In genomic region chr17:49758464-49759010, GRCh38 we compare ENCODE assay signal across 8 cellular contexts. TPM values are rescaled to one million over a fixed set of nuclear protein-coding genes. Genes with fewer than 3 reads are reported as not detected.
DNase-seq lines count a peak whose midpoint lies in the region; ATAC-seq and TF ChIP-seq lines count a peak whose summit lies in the region.
"Not testable (repeated sequence)": the region's sequence is repeated elsewhere in the genome, so short reads cannot be mapped to it uniquely, and the experiment has no call there.

No MANE protein-coding gene starts in this region.

- not testable (repeated sequence) for H3K27ac ChIP-seq in CD4-positive, alpha-beta memory T cell (ENCODE audit: low read depth, low read length); PC-3 (ENCODE audit: low read length); mammary epithelial cell (ENCODE audit: insufficient read depth, low read depth, low read length)
- peak overlapping the region; percentile 38 for H3K27ac ChIP-seq in rectal smooth muscle tissue (ENCODE audit: low read depth, low read length)

- intact Hi-C loops in CD4-positive, alpha-beta memory T cell (cut with micrococcal nuclease); PC-3 (cut with micrococcal nuclease); mammary epithelial cell (cut with micrococcal nuclease): not testable (repeated sequence)

- not testable (repeated sequence) for H3K27me3 ChIP-seq in CD4-positive, alpha-beta memory T cell (ENCODE audit: insufficient read depth, low read length); PC-3 (ENCODE audit: low read length); mammary epithelial cell (ENCODE audit: insufficient read depth, low read length); rectal smooth muscle tissue (ENCODE audit: control insufficient read depth, insufficient read depth, low read length)

- H3K36me3 Mint-ChIP-seq in CD4-positive, alpha-beta memory T cell, result peaks cover 20 to 77% of the 10 kb centered on the region in 2 donors
- H3K36me3 Mint-ChIP-seq in IgD-negative memory B cell, result not testable (repeated sequence)
- peaks cover 32% of the 10 kb centered on the region for H3K36me3 Mint-ChIP-seq in activated T-cell treated with anti-CD3 and anti-CD28 coated beads, Interleukin-2, amount 50 U/mL, for 24 hours (ENCODE audit: low read depth)
- peaks cover 0 to 10% (median 5%) of the 10 kb centered on the region in 3 donors for H3K36me3 Mint-ChIP-seq in immature natural killer cell

- H3K4me3 ChIP-seq in CD4-positive, alpha-beta memory T cell (ENCODE audit: low read length in 2 of 2); PC-3 (ENCODE audit: low read length); mammary epithelial cell (replicated peaks in 1 of 3; ENCODE audit: insufficient read depth in 1 of 3, low read depth in 2 of 3, low read length in 3 of 3); rectal smooth muscle tissue (ENCODE audit: low read length): not testable (repeated sequence)

- peaks cover 13% of the 10 kb centered on the region for H3K36me3 ChIP-seq in CD4-positive, alpha-beta memory T cell (ENCODE audit: insufficient read depth, low read length)
- not testable (repeated sequence) for H3K36me3 ChIP-seq in PC-3 (ENCODE audit: low read depth, low read length); mammary epithelial cell (ENCODE audit: insufficient read depth, low read length); rectal smooth muscle tissue (ENCODE audit: control insufficient read depth, insufficient read depth, low read length)

- TF ChIP-seq CTCF in PC-3 (conservative IDR thresholded peaks at IDR 0.05; ENCODE audit: low read depth, low read length); mammary epithelial cell (conservative IDR thresholded peaks at IDR 0.05 in 1 of 2, IDR thresholded peaks at IDR 0.05 in 1 of 2; ENCODE audit: extremely low read depth in 1 of 2, insufficient read depth in 1 of 2, low read depth in 1 of 2, low read length in 2 of 2): not testable (repeated sequence)

- POLR2A ChIA-PET in CD4-positive, alpha-beta memory T cell (lab: Charles Lee; ENCODE audit: partially characterized antibody), result interaction anchor here (1.1 to 14.3 kb wide), 5 partner anchors 9 to 50 kb away, joined by 3 to 427 read pairs (median 156); partner anchors contain the start of genes KAT7 and SLC35B1
- POLR2A ChIA-PET in PC-3 (lab: Charles Lee; ENCODE audit: unreplicated experiment), result not testable (repeated sequence)

- peak overlapping the region in 6 of 7 donors; percentile 56 to 89 (median 80) for H3K27ac Mint-ChIP-seq in CD4-positive, alpha-beta memory T cell
- peak overlapping the region in 1 of 3 donors; percentile 16 for H3K27ac Mint-ChIP-seq in IgD-negative memory B cell
- peak overlapping the region; percentile 33 for H3K27ac Mint-ChIP-seq in activated T-cell treated with anti-CD3 and anti-CD28 coated beads, Interleukin-2, amount 50 U/mL, for 24 hours
- H3K27ac Mint-ChIP-seq in immature natural killer cell, result peak overlapping the region; percentile 78 to 99 (median 91)

- not testable (repeated sequence) for H3K9ac ChIP-seq in PC-3 (ENCODE audit: low read length); mammary epithelial cell (ENCODE audit: insufficient read depth, low read length); rectal smooth muscle tissue (ENCODE audit: low read length)

- ATAC-seq in PC-3, result peak; percentile 48

- in situ Hi-C loops in mammary epithelial cell (cut with MboI; ENCODE audit: low sequenced_read_pairs in 2 of 2), result not testable (repeated sequence)

- not testable (repeated sequence) for BruUV-seq in PC-3 (replicated peaks; lab: Mats Ljungman, UMichigan); mammary epithelial cell (replicated peaks; lab: Mats Ljungman, UMichigan)

- dilution Hi-C loops in mammary epithelial cell (cut with HindIII; ENCODE audit: low sequenced_read_pairs), result not testable (repeated sequence)

- peak; percentile 26 for DNase-seq in 8988T
- DNase-seq in CD4-positive, alpha-beta memory T cell; activated T-cell treated with anti-CD3 and anti-CD28 coated beads, Interleukin-2, amount 50 U/mL, for 24 hours; immature natural killer cell: not testable (repeated sequence)
- peak; percentile 52 for DNase-seq in PC-3
- DNase-seq in mammary epithelial cell, result peak; percentile 28

- H3K4me1 Mint-ChIP-seq in CD4-positive, alpha-beta memory T cell, result peaks cover 59 to 92% (median 79%) of the 10 kb centered on the region in 4 donors
- H3K4me1 Mint-ChIP-seq in IgD-negative memory B cell (peaks cover 44 to 65% (median 47%) of the 10 kb centered on the region in 3 donors), immature natural killer cell (peaks cover 90 to 91% of the 10 kb centered on the region in 2 donors)
- peaks cover 86% of the 10 kb centered on the region for H3K4me1 Mint-ChIP-seq in activated T-cell treated with anti-CD3 and anti-CD28 coated beads, Interleukin-2, amount 50 U/mL, for 24 hours (ENCODE audit: low read depth)

- WGBS in mammary epithelial cell (ENCODE audit: low coverage, missing lambda C conversion rate), result 86% methylated on average over 6 of the region's 8 CpGs

- not testable (repeated sequence) for H3K9me3 Mint-ChIP-seq in CD4-positive, alpha-beta memory T cell; IgD-negative memory B cell; activated T-cell treated with anti-CD3 and anti-CD28 coated beads, Interleukin-2, amount 50 U/mL, for 24 hours; immature natural killer cell

- H3K27me3 Mint-ChIP-seq in CD4-positive, alpha-beta memory T cell; IgD-negative memory B cell; activated T-cell treated with anti-CD3 and anti-CD28 coated beads, Interleukin-2, amount 50 U/mL, for 24 hours: not testable (repeated sequence)
- peaks cover 7 to 12% (median 10%) of the 10 kb centered on the region in 3 donors for H3K27me3 Mint-ChIP-seq in immature natural killer cell (ENCODE audit: low read depth in 3 of 3)

- H3F3A ChIP-seq in PC-3 (ENCODE audit: low read length, unreplicated experiment), result not testable (repeated sequence)

- H3K9me2 ChIP-seq in PC-3 (replicated peaks; ENCODE audit: low read length), result not testable (repeated sequence)

- H3K4me2 ChIP-seq in PC-3 (ENCODE audit: low read length); mammary epithelial cell (ENCODE audit: insufficient read depth, low read depth, low read length): not testable (repeated sequence)

- H3K4me1 ChIP-seq in CD4-positive, alpha-beta memory T cell (ENCODE audit: insufficient read depth, low read length), result peaks cover 88% of the 10 kb centered on the region
- H3K4me1 ChIP-seq in PC-3 (ENCODE audit: insufficient read depth, low read length) (peaks cover 20% of the 10 kb centered on the region), mammary epithelial cell (ENCODE audit: insufficient read depth, low read length) (peaks cover 20% of the 10 kb centered on the region), rectal smooth muscle tissue (ENCODE audit: control insufficient read depth, insufficient read depth, low read length) (peaks cover 22% of the 10 kb centered on the region)

- not testable (repeated sequence) for H4K20me1 ChIP-seq in PC-3 (ENCODE audit: low read length); mammary epithelial cell (ENCODE audit: insufficient read depth, low read length)

- not testable (repeated sequence) for H3K9me3 ChIP-seq in CD4-positive, alpha-beta memory T cell (ENCODE audit: control insufficient read depth in 1 of 2, low read length in 2 of 2); PC-3 (ENCODE audit: low read length); mammary epithelial cell (replicated peaks; ENCODE audit: insufficient read depth, low read length)

- H3K79me2 ChIP-seq in PC-3 (ENCODE audit: low read length), result not testable (repeated sequence)
- peaks cover 27% of the 10 kb centered on the region for H3K79me2 ChIP-seq in mammary epithelial cell (ENCODE audit: insufficient read depth, low read length)

- peak overlapping the region in 3 of 8 donors; percentile 28 to 72 (median 30) for H3K4me3 Mint-ChIP-seq in CD4-positive, alpha-beta memory T cell
- H3K4me3 Mint-ChIP-seq in IgD-negative memory B cell, result peak overlapping the region in 3 of 4 donors; percentile 18 to 53 (median 26)
- not testable (repeated sequence) for H3K4me3 Mint-ChIP-seq in activated T-cell treated with anti-CD3 and anti-CD28 coated beads, Interleukin-2, amount 50 U/mL, for 24 hours
- peak overlapping the region; percentile 94 to 100 (median 95) for H3K4me3 Mint-ChIP-seq in immature natural killer cell

- H2AFZ ChIP-seq in PC-3 (ENCODE audit: low read length); mammary epithelial cell (ENCODE audit: low read depth, low read length): not testable (repeated sequence)

- CTCF ChIA-PET in CD4-positive, alpha-beta memory T cell (lab: Charles Lee; ENCODE audit: partially characterized antibody), result interaction anchor here (0.7 to 4.2 kb wide), 3 partner anchors 11 to 37 kb away, joined by 3 to 23 read pairs (median 5); no protein-coding TSS in a partner anchor
- CTCF ChIA-PET in PC-3 (lab: Charles Lee); mammary epithelial cell (lab: Charles Lee; ENCODE audit: low non-redundant PET): not testable (repeated sequence)

RNA-seq across cellular contexts. Expression of gene FAM117A, which starts 5.4 kb away (rescaled TPM):
- total RNA-seq in CD4-positive, alpha-beta memory T cell, result 100 to 1,000 TPM in 1 of 2 experiments, 10 to 100 TPM in 1; 95.1 to 102 TPM
- polyA plus RNA-seq in CD4-positive, alpha-beta memory T cell, result 10 to 100 TPM; 61.2 to 73.4 TPM
- polyA plus RNA-seq in IgD-negative memory B cell, result 81.6 TPM
- 9.7 and 16.3 TPM in 2 replicates for total RNA-seq in PC-3 (2014; rRNA removed)
- total RNA-seq in mammary epithelial cell, result 1 to 10 TPM; 2.8 to 5.9 TPM
- 8.8 TPM for polyA plus RNA-seq in mammary epithelial cell
- polyA minus RNA-seq in mammary epithelial cell, result 14.2 TPM
- polyA plus RNA-seq in immature natural killer cell, result 10 to 100 TPM; 35.3 to 68.0 (median 35.9) TPM

RNA-seq across cellular contexts. Expression of gene KAT7, which starts 29.9 kb away (rescaled TPM):
- total RNA-seq in CD4-positive, alpha-beta memory T cell, result 100 to 1,000 TPM; 115 to 120 TPM
- 10 to 100 TPM; 37.6 to 55.3 TPM for polyA plus RNA-seq in CD4-positive, alpha-beta memory T cell
- polyA plus RNA-seq in IgD-negative memory B cell, result 48.6 TPM
- total RNA-seq in PC-3 (2014; rRNA removed), result 39.1 and 45.8 TPM in 2 replicates
- total RNA-seq in mammary epithelial cell, result 10 to 100 TPM; 22.5 to 43.2 TPM
- 15.7 TPM for polyA plus RNA-seq in mammary epithelial cell
- polyA minus RNA-seq in mammary epithelial cell, result 54.0 TPM
- 10 to 100 TPM; 32.3 to 67.2 (median 37.9) TPM for polyA plus RNA-seq in immature natural killer cell

RNA-seq across cellular contexts. Expression of gene SLC35B1, which starts 50.8 kb away (rescaled TPM):
- 10 to 100 TPM; 48.4 to 52.1 TPM for total RNA-seq in CD4-positive, alpha-beta memory T cell
- 10 to 100 TPM; 30.8 to 38.9 TPM for polyA plus RNA-seq in CD4-positive, alpha-beta memory T cell
- 27.7 TPM for polyA plus RNA-seq in IgD-negative memory B cell
- total RNA-seq in PC-3 (2014; rRNA removed), result 199 and 211 TPM in 2 replicates
- 10 to 100 TPM; 35.5 to 55.9 TPM for total RNA-seq in mammary epithelial cell
- 59.2 TPM for polyA plus RNA-seq in mammary epithelial cell
- 141 TPM for polyA minus RNA-seq in mammary epithelial cell
- polyA plus RNA-seq in immature natural killer cell, result 10 to 100 TPM; 40.5 to 69.0 (median 53.3) TPM
